31 cellular contexts compared by ENCODE assay signal in the genomic region with DNA sequence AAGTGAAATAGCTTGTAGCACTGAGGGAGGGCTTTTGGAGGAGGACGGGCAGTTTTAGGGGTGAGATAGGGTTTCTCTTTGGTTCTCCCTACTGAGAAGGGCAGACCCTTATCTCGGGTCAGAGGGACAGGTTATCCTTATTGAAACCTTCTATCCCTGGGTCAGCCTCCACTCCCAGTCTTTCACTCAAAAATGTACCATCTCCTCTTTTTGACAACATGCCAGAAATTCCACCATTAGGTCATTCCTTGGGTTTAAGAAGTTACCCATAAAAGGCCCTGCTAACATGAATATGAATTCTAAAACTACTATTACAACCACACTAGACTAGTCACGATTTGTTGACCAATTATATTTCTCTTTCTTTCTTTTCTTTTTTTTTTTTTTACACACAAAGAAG.
"Had no signal": no experiment of that assay in that cellular context is flagged by ENCODE, and none has a peak within 500 bp of the region (broad histone marks: within the 10 kb centered on the region; RNA-seq: fewer than 3 reads in every experiment).

No MANE protein-coding gene starts in this region.

- H3K4me1 Mint-ChIP-seq: activated CD4-positive, alpha-beta memory T cell treated with anti-CD3 and anti-CD28 coated beads, Interleukin-2, amount 10 ng/mL, durations not matched to agents 7 days and 5 days; activated CD4-positive, alpha-beta T cell treated with anti-CD3 and anti-CD28 coated beads, Interleukin-2, amount 10 ng/mL, durations not matched to agents 7 days and 5 days; activated T-helper 17 cell treated with anti-CD3 and anti-CD28 coated beads, Interleukin-2, amount 50 U/mL, for 72 hours; stimulated activated naive CD8-positive, alpha-beta T cell treated with anti-CD3 and anti-CD28 coated beads, Interleukin-15, amount 100 ng/mL, for 72 hours had no signal

- H3K4me1 ChIP-seq: colonic mucosa, gastroesophageal sphincter had no signal

- H3K4me3 Mint-ChIP-seq: activated CD4-positive, alpha-beta memory T cell treated with anti-CD3 and anti-CD28 coated beads, Interleukin-2, amount 10 ng/mL, durations not matched to agents 7 days and 5 days; activated CD4-positive, alpha-beta T cell treated with anti-CD3 and anti-CD28 coated beads, Interleukin-2, amount 10 ng/mL, durations not matched to agents 7 days and 5 days; activated T-cell treated with anti-CD3 and anti-CD28 coated beads, Interleukin-2, amount 50 U/mL, for 4 hours; activated T-helper 17 cell treated with anti-CD3 and anti-CD28 coated beads, Interleukin-2, amount 50 U/mL, for 72 hours; effector memory CD8-positive, alpha-beta T cell; naive B cell; nephron progenitor cell; stimulated activated memory B cell treated with anti-CD40 and anti-IgM and Interleukin-4, amounts not matched to agents 10 μg/mL and 1 μg/mL and 100 μg/mL, for 72 hours; stimulated activated naive CD8-positive, alpha-beta T cell treated with anti-CD3 and anti-CD28 coated beads, Interleukin-15, amount 100 ng/mL, for 72 hours; T-helper 2 cell treated with Interferon-gamma antibody and Interleukin-4, amounts not matched to agents 5 μg/mL and 100 μg/mL, for 36 hours had no signal

- H3K36me3 ChIP-seq: colonic mucosa, gastroesophageal sphincter, ovary had no signal

- DNase-seq: activated CD4-positive, alpha-beta memory T cell treated with anti-CD3 and anti-CD28 coated beads, Interleukin-2, amount 10 ng/mL, durations not matched to agents 7 days and 5 days; activated CD4-positive, alpha-beta T cell treated with anti-CD3 and anti-CD28 coated beads, Interleukin-2, amount 10 ng/mL, durations not matched to agents 7 days and 5 days; activated gamma-delta T cell treated with Interleukin-2 at 50 U/mL for 16 hours; activated naive CD4-positive, alpha-beta T cell treated with anti-CD3 and anti-CD28 coated beads, Interleukin-2, amount 50 U/mL, for 16 hours; activated T-cell treated with anti-CD3 and anti-CD28 coated beads, Interleukin-2, amount 50 U/mL, for 4 hours; amygdala; colonic mucosa; effector memory CD8-positive, alpha-beta T cell; erythroblast; head of caudate nucleus; hippocampal formation; left cardiac atrium; left ventricle myocardium superior; mucosa of descending colon; naive B cell; nephron progenitor cell; ovary; small intestine; stimulated activated CD4-positive, alpha-beta T cell treated with anti-CD3 and anti-CD28 coated beads, Interleukin-4, amount 100 ng/mL, for 4 hours; stimulated activated CD8-positive, alpha-beta memory T cell treated with anti-CD3 and anti-CD28 coated beads, Interleukin-4, amount 100 ng/mL, for 48 hours; stimulated activated naive CD8-positive, alpha-beta T cell treated with anti-CD3 and anti-CD28 coated beads, Interleukin-15, amount 100 ng/mL, for 72 hours; substantia nigra; T-helper 1 cell had no signal

- H3K27me3 ChIP-seq: ovary had no signal

- ATAC-seq: activated CD4-positive, CD25-positive, alpha-beta regulatory T cell treated with anti-CD3 and anti-CD28 coated beads, Interleukin-2, amount 50 U/mL, for 24 hours; activated T-cell treated with anti-CD3 and anti-CD28 coated beads, Interleukin-2, amount 50 U/mL, for 4 hours; activated T-helper 17 cell treated with anti-CD3 and anti-CD28 coated beads, Interleukin-2, amount 50 U/mL, for 72 hours; effector memory CD8-positive, alpha-beta T cell; gastroesophageal sphincter; left cardiac atrium; left ventricle myocardium superior; mucosa of descending colon; sciatic nerve; stimulated activated memory B cell treated with anti-CD40 and anti-IgM and Interleukin-4, amounts not matched to agents 10 μg/mL and 1 μg/mL and 100 μg/mL, for 72 hours; stimulated activated naive CD8-positive, alpha-beta T cell treated with anti-CD3 and anti-CD28 coated beads, Interleukin-15, amount 100 ng/mL, for 72 hours had no signal

- H3K27ac Mint-ChIP-seq: activated CD4-positive, alpha-beta memory T cell treated with anti-CD3 and anti-CD28 coated beads, Interleukin-2, amount 10 ng/mL, durations not matched to agents 7 days and 5 days; activated CD4-positive, alpha-beta T cell treated with anti-CD3 and anti-CD28 coated beads, Interleukin-2, amount 10 ng/mL, durations not matched to agents 7 days and 5 days; activated T-helper 17 cell treated with anti-CD3 and anti-CD28 coated beads, Interleukin-2, amount 50 U/mL, for 72 hours; effector memory CD8-positive, alpha-beta T cell; naive B cell; nephron progenitor cell; progenitor cell of endocrine pancreas; stimulated activated memory B cell treated with anti-CD40 and anti-IgM and Interleukin-4, amounts not matched to agents 10 μg/mL and 1 μg/mL and 100 μg/mL, for 72 hours; stimulated activated naive CD8-positive, alpha-beta T cell treated with anti-CD3 and anti-CD28 coated beads, Interleukin-15, amount 100 ng/mL, for 72 hours; T-helper 2 cell treated with Interferon-gamma antibody and Interleukin-4, amounts not matched to agents 5 μg/mL and 100 μg/mL, for 36 hours had no signal

- H3K27ac ChIP-seq: colonic mucosa, gastroesophageal sphincter, ovary, VCaP had no signal

- H3K4me3 ChIP-seq: colonic mucosa, gastroesophageal sphincter, mucosa of descending colon, ovary had no signal

- H3K9me3 Mint-ChIP-seq: activated CD4-positive, alpha-beta memory T cell treated with anti-CD3 and anti-CD28 coated beads, Interleukin-2, amount 10 ng/mL, durations not matched to agents 7 days and 5 days; activated T-cell treated with anti-CD3 and anti-CD28 coated beads, Interleukin-2, amount 50 U/mL, for 4 hours; activated T-helper 17 cell treated with anti-CD3 and anti-CD28 coated beads, Interleukin-2, amount 50 U/mL, for 72 hours; nephron progenitor cell; stimulated activated naive CD8-positive, alpha-beta T cell treated with anti-CD3 and anti-CD28 coated beads, Interleukin-15, amount 100 ng/mL, for 72 hours; T-helper 2 cell treated with Interferon-gamma antibody and Interleukin-4, amounts not matched to agents 5 μg/mL and 100 μg/mL, for 36 hours had no signal

- H3K9me3 ChIP-seq: colonic mucosa, gastroesophageal sphincter, mucosa of descending colon, ovary had no signal

- H3K36me3 Mint-ChIP-seq: stimulated activated memory B cell treated with anti-CD40 and anti-IgM and Interleukin-4, amounts not matched to agents 10 μg/mL and 1 μg/mL and 100 μg/mL, for 72 hours had no signal
